Comparison of ENCODE assay signal across 1 cellular context in the genomic region with DNA sequence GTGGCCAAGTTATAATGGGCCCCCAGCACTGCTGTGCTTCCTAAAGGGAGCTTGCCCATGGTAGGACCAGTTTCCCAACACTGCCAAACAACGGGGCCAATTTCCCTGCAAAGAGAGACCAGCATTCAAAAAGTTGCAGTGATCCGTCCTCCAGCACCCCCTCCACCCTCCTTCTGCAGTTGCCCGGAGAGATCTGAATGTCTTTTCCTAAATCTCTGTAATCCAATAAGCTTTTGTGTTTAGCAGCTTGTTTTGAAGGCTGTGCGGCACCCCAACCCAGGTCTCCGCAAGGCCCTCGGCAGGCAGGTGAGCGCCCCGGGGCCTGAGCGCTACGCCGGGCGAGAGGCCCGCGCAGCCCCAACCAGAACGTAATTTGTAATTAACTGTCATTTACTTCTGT.
TF ChIP-seq lines count a peak whose summit lies in the region.

No MANE protein-coding gene starts in this region.

TF ChIP-seq in H1, 55 proteins besides CTCF, POLR2A, EP300 and RAD21:
- TF ChIP-seq SIN3A (conservative IDR thresholded peaks at IDR 0.05 in 1 of 2, IDR thresholded peaks at IDR 0.05 in 1 of 2; ENCODE audit: low read depth in 1 of 2, low read length in 2 of 2) (no peak; a peak in 1 of 4 replicates), EZH2 (IDR thresholded peaks at IDR 0.05; ENCODE audit: low read depth, low read length, severe bottlenecking) (peak; percentile 23)
TF ChIP-seq in H1: peak in this region for 1.
